Comparison of ENCODE assay signal across 7 cellular contexts in the genomic region with DNA sequence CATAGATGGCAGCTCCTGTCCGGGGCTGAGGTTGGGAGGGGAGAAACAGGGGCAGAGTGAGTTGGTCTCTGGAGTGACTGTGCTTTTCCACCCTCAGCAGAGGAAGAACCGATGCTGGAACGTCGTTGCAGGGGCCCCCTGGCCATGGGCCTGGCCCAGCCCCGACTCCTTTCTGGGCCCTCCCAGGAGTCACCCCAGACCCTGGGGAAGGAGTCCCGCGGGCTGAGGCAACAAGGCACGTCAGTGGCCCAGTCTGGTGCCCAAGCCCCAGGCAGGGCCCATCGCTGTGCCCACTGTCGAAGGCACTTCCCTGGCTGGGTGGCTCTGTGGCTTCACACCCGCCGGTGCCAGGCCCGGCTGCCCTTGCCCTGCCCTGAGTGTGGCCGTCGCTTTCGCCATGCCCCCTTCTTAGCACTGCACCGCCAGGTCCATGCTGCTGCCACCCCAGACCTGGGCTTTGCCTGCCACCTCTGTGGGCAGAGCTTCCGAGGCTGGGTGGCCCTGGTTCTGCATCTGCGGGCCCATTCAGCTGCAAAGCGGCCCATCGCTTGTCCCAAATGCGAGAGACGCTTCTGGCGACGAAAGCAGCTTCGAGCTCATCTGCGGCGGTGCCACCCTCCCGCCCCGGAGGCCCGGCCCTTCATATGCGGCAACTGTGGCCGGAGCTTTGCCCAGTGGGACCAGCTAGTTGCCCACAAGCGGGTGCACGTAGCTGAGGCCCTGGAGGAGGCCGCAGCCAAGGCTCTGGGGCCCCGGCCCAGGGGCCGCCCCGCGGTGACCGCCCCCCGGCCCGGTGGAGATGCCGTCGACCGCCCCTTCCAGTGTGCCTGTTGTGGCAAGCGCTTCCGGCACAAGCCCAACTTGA. TPM values are rescaled to one million over a fixed set of nuclear protein-coding genes. Genes with fewer than 3 reads are reported as not detected.
DNase-seq lines count a peak whose midpoint lies in the region; TF ChIP-seq lines count a peak whose summit lies in the region.
"Had no signal": no experiment of that assay in that cellular context is flagged by ENCODE, and none has a peak within 500 bp of the region (broad histone marks: within the 10 kb centered on the region; RNA-seq: fewer than 3 reads in every experiment).

No MANE protein-coding gene starts in this region.

- H3K4me1 Mint-ChIP-seq in activated naive CD4-positive, alpha-beta T cell treated with anti-CD3 and anti-CD28 coated beads, Interleukin-2, amount 10 ng/mL, durations not matched to agents 7 days and 5 days, result peaks cover 45% of the 10 kb centered on the region

- H3K27ac ChIP-seq in KOPT-K1 (ENCODE audit: low read depth, low read length, poor library complexity, severe bottlenecking), result peak overlapping the region; percentile 99
- peak overlapping the region in 42 of 59 donors; percentile 15 to 99 (median 97) for H3K27ac ChIP-seq in dorsolateral prefrontal cortex

- TF ChIP-seq CTCF in dorsolateral prefrontal cortex (IDR thresholded peaks at IDR 0.05 in 54 of 56, conservative IDR thresholded peaks at IDR 0.05 in 2 of 56; ENCODE audit: low read depth in 1 of 56, partially characterized antibody in 56 of 56), result no peak

- peaks cover 26% of the 10 kb centered on the region for H3K4me1 ChIP-seq in skeletal muscle satellite cell (ENCODE audit: control insufficient read depth, insufficient read depth, low read length)

- no peaks in the 10 kb centered on the region for H3K27me3 Mint-ChIP-seq in activated naive CD4-positive, alpha-beta T cell treated with anti-CD3 and anti-CD28 coated beads, Interleukin-2, amount 10 ng/mL, durations not matched to agents 7 days and 5 days

- H3K9me3 Mint-ChIP-seq in activated naive CD4-positive, alpha-beta T cell treated with anti-CD3 and anti-CD28 coated beads, Interleukin-2, amount 10 ng/mL, durations not matched to agents 7 days and 5 days, result no peaks in the 10 kb centered on the region

- no peaks in the 10 kb centered on the region for H3K9me3 ChIP-seq in KOPT-K1 (ENCODE audit: insufficient read depth, low read length, poor library complexity, severe bottlenecking)
- H3K9me3 ChIP-seq in skeletal muscle satellite cell (replicated peaks; ENCODE audit: low read length), result no peaks in the 10 kb centered on the region

- H3K27me3 ChIP-seq in dorsolateral prefrontal cortex, result no peaks in the 10 kb centered on the region
- H3K27me3 ChIP-seq in skeletal muscle satellite cell (ENCODE audit: control insufficient read depth, insufficient read depth, low read length), result no peaks in the 10 kb centered on the region

- CTCF ChIA-PET in activated naive CD4-positive, alpha-beta T cell treated with anti-CD3 and anti-CD28 coated beads, Interleukin-2, amount 10 ng/mL, durations not matched to agents 7 days and 5 days (lab: Charles Lee), result interaction anchor here (0.9 kb wide), 1 partner anchor 51 kb away, joined by 3 read pairs; no protein-coding TSS in a partner anchor

- H3K4me3 ChIP-seq in dorsolateral prefrontal cortex, result peak overlapping the region in 11 of 59 donors; percentile 82 to 96 (median 87)
- H3K4me3 ChIP-seq in skeletal muscle satellite cell (ENCODE audit: low read length), result no peak overlapping the region

- no peak overlapping the region for H3K4me3 Mint-ChIP-seq in activated naive CD4-positive, alpha-beta T cell treated with anti-CD3 and anti-CD28 coated beads, Interleukin-2, amount 10 ng/mL, durations not matched to agents 7 days and 5 days

- H3K36me3 Mint-ChIP-seq in activated naive CD4-positive, alpha-beta T cell treated with anti-CD3 and anti-CD28 coated beads, Interleukin-2, amount 10 ng/mL, durations not matched to agents 7 days and 5 days, result peaks cover 21% of the 10 kb centered on the region

- peaks cover 46% of the 10 kb centered on the region for H3K36me3 ChIP-seq in KOPT-K1 (ENCODE audit: insufficient read depth, low read length)
- peaks cover 32% of the 10 kb centered on the region for H3K36me3 ChIP-seq in skeletal muscle satellite cell (ENCODE audit: insufficient read depth, low read length)

- intact Hi-C loops in dorsolateral prefrontal cortex (cut with DNase I), result loop anchor here in 1 of 2 donors (10.0 kb wide), 1 partner anchor 613 kb away; no protein-coding TSS in a partner anchor

- no peak overlapping the region for H3K27ac Mint-ChIP-seq in activated naive CD4-positive, alpha-beta T cell treated with anti-CD3 and anti-CD28 coated beads, Interleukin-2, amount 10 ng/mL, durations not matched to agents 7 days and 5 days

- DNase-seq in dorsolateral prefrontal cortex, result no peak
- DNase-seq in NCI-H2081 treated with DMSO at 0.1 percent for 48 hours (lab: John Stamatoyannopoulos, UW), result no peak
- DNase-seq in NCI-H2196 (lab: John Stamatoyannopoulos, UW; ENCODE audit: unreplicated experiment), result no peak
- DNase-seq in activated naive CD4-positive, alpha-beta T cell treated with anti-CD3 and anti-CD28 coated beads, Interleukin-2, amount 10 ng/mL, durations not matched to agents 7 days and 5 days, result no peak
- DNase-seq: NCI-H524 treated with DMSO at 0.1 percent for 48 hours had no signal

- H3K4me2 ChIP-seq in skeletal muscle satellite cell (ENCODE audit: low read length), result peak overlapping the region; percentile 93

- H3K9ac ChIP-seq in skeletal muscle satellite cell (ENCODE audit: low read depth, low read length), result peak overlapping the region; percentile 24

RNA-seq across cellular contexts. Expression of a gene that starts 2.7 kb away (rescaled TPM):
- 100 to 1,000 TPM in 95 of 120 experiments, 10 to 100 TPM in 25; 82.2 to 205 (median 110) TPM for total RNA-seq in dorsolateral prefrontal cortex
- total RNA-seq in skeletal muscle satellite cell (2012; rRNA removed), result 38.7 and 40.1 TPM in 2 replicates

RNA-seq across cellular contexts. Expression of a gene that starts 7.8 kb away (rescaled TPM):
- 10 to 100 TPM in 91 of 120 experiments, 1 to 10 TPM in 29; 6.0 to 19.8 (median 12.1) TPM for total RNA-seq in dorsolateral prefrontal cortex
- 3.0 and 3.3 TPM in 2 replicates for total RNA-seq in skeletal muscle satellite cell (2012; rRNA removed)

RNA-seq across cellular contexts. Expression of a gene that starts 29.9 kb away (rescaled TPM):
- total RNA-seq in dorsolateral prefrontal cortex, result 10 to 100 TPM; 13.5 to 63.7 (median 23.5) TPM
- under 0.01 and 9.6 TPM in 2 replicates for total RNA-seq in skeletal muscle satellite cell (2012; rRNA removed)

RNA-seq across cellular contexts. Expression of a gene that starts 48.0 kb away (rescaled TPM):
- total RNA-seq in dorsolateral prefrontal cortex, result 10 to 100 TPM in 55 of 120 experiments, 1 to 10 TPM in 65; 1.9 to 30.5 (median 9.7) TPM
- total RNA-seq in skeletal muscle satellite cell (2012; rRNA removed), result not detected in 2 replicates

RNA-seq across cellular contexts. Expression of a gene that starts 48.2 kb away (rescaled TPM):
- total RNA-seq in dorsolateral prefrontal cortex, result 10 to 100 TPM in 24 of 120 experiments, 1 to 10 TPM in 96; 2.9 to 15.0 (median 7.7) TPM
- total RNA-seq in skeletal muscle satellite cell (2012; rRNA removed), result 0.76 and 0.87 TPM in 2 replicates
